In genomic region chr7:158959021-158959717, GRCh38 we compare ENCODE assay signal across 19 cellular contexts.
DNase-seq lines count a peak whose midpoint lies in the region; ATAC-seq, FAIRE-seq and TF ChIP-seq lines count a peak whose summit lies in the region.
"Had no signal": no experiment of that assay in that cellular context is flagged by ENCODE, and none has a peak within 500 bp of the region (broad histone marks: within the 10 kb centered on the region; RNA-seq: fewer than 3 reads in every experiment).

No MANE protein-coding gene starts in this region.

- intact Hi-C loops in kidney (cut with DNase I), result no loop called here

- TF ChIP-seq CTCF in kidney (IDR thresholded peaks at IDR 0.05; ENCODE audit: borderline replicate concordance, extremely low read depth, insufficient read depth), result no peak

- H3K9me3 ChIP-seq in T-helper 17 cell (ENCODE audit: control insufficient read depth, low read length, poor library complexity, severe bottlenecking), result no peaks in the 10 kb centered on the region
- H3K9me3 ChIP-seq in kidney (ENCODE audit: control insufficient read depth in 1 of 2, low read length in 2 of 2), result no peaks in the 10 kb centered on the region
- H3K9me3 ChIP-seq: MG63 had no signal

- no peak overlapping the region for H3K27ac Mint-ChIP-seq in activated CD8-positive, alpha-beta memory T cell treated with anti-CD3 and anti-CD28 coated beads, Interleukin-2, amount 10 ng/mL, durations not matched to agents 7 days and 5 days
- peak overlapping the region; percentile 67 for H3K27ac Mint-ChIP-seq in T-helper 17 cell
- H3K27ac Mint-ChIP-seq: GM23338, HFFc6 had no signal

- peaks cover 24% of the 10 kb centered on the region for H3K27me3 Mint-ChIP-seq in activated CD8-positive, alpha-beta memory T cell treated with anti-CD3 and anti-CD28 coated beads, Interleukin-2, amount 10 ng/mL, durations not matched to agents 7 days and 5 days
- H3K27me3 Mint-ChIP-seq in T-helper 17 cell, result peaks cover 20% of the 10 kb centered on the region

- H3K4me1 ChIP-seq in kidney (ENCODE audit: control insufficient read depth in 1 of 2, insufficient read depth in 1 of 2, low read depth in 1 of 2, low read length in 2 of 2), result peaks cover 0 to 16% of the 10 kb centered on the region in 2 donors

- CTCF ChIA-PET in activated CD8-positive, alpha-beta memory T cell treated with anti-CD3 and anti-CD28 coated beads, Interleukin-2, amount 10 ng/mL, durations not matched to agents 7 days and 5 days (lab: Charles Lee), result interaction anchor here (2.1 to 2.7 kb wide), 2 partner anchors 17 to 18 kb away, joined by 8 to 13 read pairs; no protein-coding TSS in a partner anchor

- H3K36me3 ChIP-seq in H7 (replicated peaks; ENCODE audit: control insufficient read depth, insufficient read depth, low read length), result no peaks in the 10 kb centered on the region
- H3K36me3 ChIP-seq in kidney (ENCODE audit: control insufficient read depth in 1 of 2, insufficient read depth in 2 of 2, low read length in 2 of 2), result no peaks in the 10 kb centered on the region
- H3K36me3 ChIP-seq: BLaER1, MG63 had no signal

- H3K27ac ChIP-seq in kidney (ENCODE audit: low read depth in 2 of 2, low read length in 2 of 2), result no peak overlapping the region
- H3K27ac ChIP-seq: BLaER1 had no signal

- peak; percentile 26 for DNase-seq in activated CD8-positive, alpha-beta memory T cell treated with anti-CD3 and anti-CD28 coated beads for 24 hours
- no peak for DNase-seq in activated CD8-positive, alpha-beta memory T cell treated with anti-CD3 and anti-CD28 coated beads, Interleukin-2, amount 10 ng/mL, durations not matched to agents 7 days and 5 days
- peak; percentile 56 for DNase-seq in H7
- DNase-seq in T-helper 17 cell, result no peak
- peak; percentile 52 for DNase-seq in kidney
- DNase-seq in NOMO-1 treated with dmso at 0.1 percent for 144 hours (lab: John Stamatoyannopoulos, UW; ENCODE audit: unreplicated experiment), result no peak
- DNase-seq in mucosa of gallbladder (ENCODE audit: low spot score), result no peak
- DNase-seq: CD8-positive, alpha-beta memory T cell; DMS79; HFFc6; MG63; NCI-H1092 treated with DMSO at 0.1 percent for 48 hours; NCI-H1694 treated with DMSO at 0.1 percent for 48 hours; NCI-H774 had no signal

- FAIRE-seq in kidney (lab: Jason Lieb, UNC), result no peak
- FAIRE-seq: D721Med, G401.6 had no signal

- no peaks in the 10 kb centered on the region for H3K27me3 ChIP-seq in H7 (ENCODE audit: control insufficient read depth, insufficient read depth, low read length)
- H3K27me3 ChIP-seq: MG63 had no signal

- peaks cover 10% of the 10 kb centered on the region for H3K4me1 Mint-ChIP-seq in activated CD8-positive, alpha-beta memory T cell treated with anti-CD3 and anti-CD28 coated beads, Interleukin-2, amount 10 ng/mL, durations not matched to agents 7 days and 5 days
- peaks cover 9% of the 10 kb centered on the region for H3K4me1 Mint-ChIP-seq in T-helper 17 cell

- no peak overlapping the region for H3K9ac ChIP-seq in kidney (ENCODE audit: low read length in 2 of 2)
- H3K9ac ChIP-seq: BLaER1 had no signal

- H3K4me3 Mint-ChIP-seq in activated CD8-positive, alpha-beta memory T cell treated with anti-CD3 and anti-CD28 coated beads, Interleukin-2, amount 10 ng/mL, durations not matched to agents 7 days and 5 days, result no peak overlapping the region
- H3K4me3 Mint-ChIP-seq in T-helper 17 cell, result peak overlapping the region; percentile 21
- H3K4me3 Mint-ChIP-seq: HFFc6 had no signal

- no peaks in the 10 kb centered on the region for H3K9me3 Mint-ChIP-seq in activated CD8-positive, alpha-beta memory T cell treated with anti-CD3 and anti-CD28 coated beads, Interleukin-2, amount 10 ng/mL, durations not matched to agents 7 days and 5 days (ENCODE audit: low read depth)
- H3K9me3 Mint-ChIP-seq: CD8-positive, alpha-beta memory T cell; HFFc6 had no signal

- H3K4me3 ChIP-seq in H7 (ENCODE audit: insufficient read depth, low read depth, low read length), result no peak overlapping the region
- no peak overlapping the region for H3K4me3 ChIP-seq in kidney (ENCODE audit: low read length in 2 of 2)
- H3K4me3 ChIP-seq: BLaER1, MG63 had no signal

- H3K36me3 Mint-ChIP-seq in activated CD8-positive, alpha-beta memory T cell treated with anti-CD3 and anti-CD28 coated beads, Interleukin-2, amount 10 ng/mL, durations not matched to agents 7 days and 5 days, result no peaks in the 10 kb centered on the region
- no peaks in the 10 kb centered on the region for H3K36me3 Mint-ChIP-seq in T-helper 17 cell (ENCODE audit: low read depth)
- H3K36me3 Mint-ChIP-seq: CD8-positive, alpha-beta memory T cell had no signal

- no peak for ATAC-seq in activated CD8-positive, alpha-beta memory T cell treated with anti-CD3 and anti-CD28 coated beads, Interleukin-2, amount 10 ng/mL, durations not matched to agents 7 days and 5 days
- ATAC-seq in T-helper 17 cell (no peak), GM18909 (IDR thresholded peaks at IDR 0.05; ENCODE audit: poor library complexity, unreplicated experiment) (no peak)

Comparison
In these comparisons a context has a peak if more than half of its experiments do, and no peak if none do; other contexts are left out.
1. DNase-seq: peak in activated CD8-positive, alpha-beta memory T cell treated with anti-CD3 and anti-CD28 coated beads for 24 hours (single experiment), H7 (single experiment) and kidney (single experiment); none in activated CD8-positive, alpha-beta memory T cell treated with anti-CD3 and anti-CD28 coated beads, Interleukin-2, amount 10 ng/mL, durations not matched to agents 7 days and 5 days (single experiment), T-helper 17 cell (0 of 3), NOMO-1 treated with dmso at 0.1 percent for 144 hours (single experiment) and mucosa of gallbladder (single experiment).